In the genomic region with DNA sequence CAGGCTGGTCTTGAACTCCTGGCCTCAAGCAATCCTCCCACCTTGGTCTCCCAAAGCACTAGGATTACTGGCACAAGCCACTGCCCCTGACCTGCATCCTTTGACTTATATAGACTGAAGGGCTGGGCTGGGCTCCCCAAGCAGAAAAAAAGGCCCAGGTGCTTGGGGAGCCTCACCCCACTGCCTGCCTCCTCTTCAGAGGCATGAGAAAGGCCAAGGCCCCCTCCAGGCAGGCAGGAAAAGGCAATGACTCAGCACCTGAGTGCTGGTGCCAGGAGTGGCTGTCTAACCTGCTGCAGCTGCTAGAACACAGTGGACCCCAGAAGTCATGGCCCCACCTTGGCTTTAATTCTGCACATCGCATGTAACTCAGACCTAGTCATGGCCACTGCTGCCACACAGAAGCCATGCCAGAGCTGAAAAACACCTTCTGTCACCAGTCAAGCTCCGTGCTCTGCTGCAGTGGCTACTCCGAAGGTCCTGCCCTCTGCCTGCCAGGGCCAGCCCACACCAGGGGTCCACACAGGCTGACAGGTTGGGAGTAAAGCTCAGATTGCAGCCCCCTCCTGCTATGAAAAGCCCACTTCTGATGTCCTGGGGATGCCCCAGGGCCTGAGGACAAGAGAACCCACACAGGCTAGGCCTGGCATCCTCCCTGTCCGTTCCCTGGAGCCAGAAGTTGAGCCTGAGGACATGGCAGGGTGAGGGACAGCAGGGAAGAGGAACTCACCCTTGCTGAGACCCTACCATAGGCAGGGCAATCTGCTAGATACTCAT, we compare ENCODE assay signal across 1 cellular context.
TF ChIP-seq lines count a peak whose summit lies in the region.

No MANE protein-coding gene starts in this region.

TF ChIP-seq in GM12878, 131 proteins besides CTCF, POLR2A, EP300 and RAD21 (continued from another document):
- TF ChIP-seq IRF5 (IDR thresholded peaks at IDR 0.05; ENCODE audit: borderline replicate concordance) (no peak), EZH2 (IDR thresholded peaks at IDR 0.05; ENCODE audit: borderline replicate concordance, control insufficient read depth, low read depth, low read length) (no peak), JUND (IDR thresholded peaks at IDR 0.05; ENCODE audit: low read depth, low read length) (no peak)
